1 cellular context compared by ENCODE assay signal in genomic region chr18:77112161-77112801, GRCh38.
TF ChIP-seq lines count a peak whose summit lies in the region.

No MANE protein-coding gene starts in this region.

TF ChIP-seq in H1, 55 proteins besides CTCF, POLR2A, EP300 and RAD21:
- TF ChIP-seq MAX (IDR thresholded peaks at IDR 0.05) (peak; percentile 18; the same call in 1 of the 2 replicates), CBX8 (IDR thresholded peaks at IDR 0.05; ENCODE audit: borderline replicate concordance, low read depth, low read length) (no peak)
